Comparison of ENCODE assay signal across 1 cellular context in the genomic region with DNA sequence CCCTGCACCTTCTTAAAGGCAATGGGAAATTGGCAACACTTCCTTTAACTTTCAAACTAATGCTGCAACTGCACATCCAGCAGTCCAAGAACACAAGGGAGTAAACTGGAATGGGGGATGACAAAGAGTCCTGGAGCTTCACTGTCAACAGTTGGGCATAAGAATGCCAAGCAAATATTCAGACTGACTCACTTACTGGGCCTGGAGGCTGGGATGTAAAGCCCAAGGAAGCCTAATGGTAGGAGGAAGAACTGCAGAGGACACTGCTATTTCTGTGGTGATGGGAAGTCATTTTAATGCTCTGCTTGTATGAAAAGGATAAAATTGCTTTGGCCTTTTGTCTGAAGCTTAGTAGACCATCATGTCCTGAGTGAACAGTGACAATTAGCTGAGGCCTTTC.
TF ChIP-seq lines count a peak whose summit lies in the region.

No MANE protein-coding gene starts in this region.

TF ChIP-seq in K562, 482 proteins besides CTCF, POLR2A, EP300 and RAD21:
- no peak for TF ChIP-seq MEF2D (tag; conservative IDR thresholded peaks at IDR 0.05; ENCODE audit: low read depth)
- TF ChIP-seq NR3C1 (CRISPR knock-in tag; IDR thresholded peaks at IDR 0.05): no peak
- TF ChIP-seq FOXK2 (conservative IDR thresholded peaks at IDR 0.05 in 1 of 2, IDR thresholded peaks at IDR 0.05 in 1 of 2; ENCODE audit: low read depth in 2 of 2): no peak
- no peak for TF ChIP-seq MYNN (IDR thresholded peaks at IDR 0.05)
- no peak for TF ChIP-seq MYNN (CRISPR knock-in tag; IDR thresholded peaks at IDR 0.05)
- no peak for TF ChIP-seq ZNF79 (CRISPR knock-in tag; IDR thresholded peaks at IDR 0.05; ENCODE audit: low read depth)
